ENCODE assay signal across 1 cellular context in genomic region chr15:78244101-78244500, GRCh38.
TF ChIP-seq lines count a peak whose summit lies in the region.

No MANE protein-coding gene starts in this region.

TF ChIP-seq in GM23338, 12 proteins besides CTCF, POLR2A, EP300 and RAD21 (continued from another document):
- TF ChIP-seq, protein P1, sequence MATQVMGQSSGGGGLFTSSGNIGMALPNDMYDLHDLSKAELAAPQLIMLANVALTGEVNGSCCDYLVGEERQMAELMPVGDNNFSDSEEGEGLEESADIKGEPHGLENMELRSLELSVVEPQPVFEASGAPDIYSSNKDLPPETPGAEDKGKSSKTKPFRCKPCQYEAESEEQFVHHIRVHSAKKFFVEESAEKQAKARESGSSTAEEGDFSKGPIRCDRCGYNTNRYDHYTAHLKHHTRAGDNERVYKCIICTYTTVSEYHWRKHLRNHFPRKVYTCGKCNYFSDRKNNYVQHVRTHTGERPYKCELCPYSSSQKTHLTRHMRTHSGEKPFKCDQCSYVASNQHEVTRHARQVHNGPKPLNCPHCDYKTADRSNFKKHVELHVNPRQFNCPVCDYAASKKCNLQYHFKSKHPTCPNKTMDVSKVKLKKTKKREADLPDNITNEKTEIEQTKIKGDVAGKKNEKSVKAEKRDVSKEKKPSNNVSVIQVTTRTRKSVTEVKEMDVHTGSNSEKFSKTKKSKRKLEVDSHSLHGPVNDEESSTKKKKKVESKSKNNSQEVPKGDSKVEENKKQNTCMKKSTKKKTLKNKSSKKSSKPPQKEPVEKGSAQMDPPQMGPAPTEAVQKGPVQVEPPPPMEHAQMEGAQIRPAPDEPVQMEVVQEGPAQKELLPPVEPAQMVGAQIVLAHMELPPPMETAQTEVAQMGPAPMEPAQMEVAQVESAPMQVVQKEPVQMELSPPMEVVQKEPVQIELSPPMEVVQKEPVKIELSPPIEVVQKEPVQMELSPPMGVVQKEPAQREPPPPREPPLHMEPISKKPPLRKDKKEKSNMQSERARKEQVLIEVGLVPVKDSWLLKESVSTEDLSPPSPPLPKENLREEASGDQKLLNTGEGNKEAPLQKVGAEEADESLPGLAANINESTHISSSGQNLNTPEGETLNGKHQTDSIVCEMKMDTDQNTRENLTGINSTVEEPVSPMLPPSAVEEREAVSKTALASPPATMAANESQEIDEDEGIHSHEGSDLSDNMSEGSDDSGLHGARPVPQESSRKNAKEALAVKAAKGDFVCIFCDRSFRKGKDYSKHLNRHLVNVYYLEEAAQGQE (IDR thresholded peaks at IDR 0.05; ENCODE audit: unreplicated experiment), result no peak
- TF ChIP-seq, protein P2, sequence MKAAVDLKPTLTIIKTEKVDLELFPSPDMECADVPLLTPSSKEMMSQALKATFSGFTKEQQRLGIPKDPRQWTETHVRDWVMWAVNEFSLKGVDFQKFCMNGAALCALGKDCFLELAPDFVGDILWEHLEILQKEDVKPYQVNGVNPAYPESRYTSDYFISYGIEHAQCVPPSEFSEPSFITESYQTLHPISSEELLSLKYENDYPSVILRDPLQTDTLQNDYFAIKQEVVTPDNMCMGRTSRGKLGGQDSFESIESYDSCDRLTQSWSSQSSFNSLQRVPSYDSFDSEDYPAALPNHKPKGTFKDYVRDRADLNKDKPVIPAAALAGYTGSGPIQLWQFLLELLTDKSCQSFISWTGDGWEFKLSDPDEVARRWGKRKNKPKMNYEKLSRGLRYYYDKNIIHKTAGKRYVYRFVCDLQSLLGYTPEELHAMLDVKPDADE (IDR thresholded peaks at IDR 0.05), result no peak
- TF ChIP-seq POLR2AphosphoS5 (IDR thresholded peaks at IDR 0.05; ENCODE audit: low read depth), result no peak
- TF ChIP-seq EZH2phosphoT487 (IDR thresholded peaks at IDR 0.05; ENCODE audit: unreplicated experiment), result no peak
- TF ChIP-seq JUNB (IDR thresholded peaks at IDR 0.05; ENCODE audit: unreplicated experiment), result no peak
